ENCODE assay signal across 9 cellular contexts in genomic region chr7:13981070-13981469, GRCh38. TPM values are rescaled to one million over a fixed set of nuclear protein-coding genes. Genes with fewer than 3 reads are reported as not detected.
DNase-seq lines count a peak whose midpoint lies in the region; ATAC-seq and TF ChIP-seq lines count a peak whose summit lies in the region.
"Had no signal": no experiment of that assay in that cellular context is flagged by ENCODE, and none has a peak within 500 bp of the region (broad histone marks: within the 10 kb centered on the region; RNA-seq: fewer than 3 reads in every experiment).

No MANE protein-coding gene starts in this region.

- H3K4me1 Mint-ChIP-seq in CD4-positive, alpha-beta T cell (ENCODE audit: low read depth): no peaks in the 10 kb centered on the region
- H3K4me1 Mint-ChIP-seq: activated B cell treated with CpG ODN at 0.5 μM for 24 hours had no signal

- no peaks in the 10 kb centered on the region for H3K27me3 ChIP-seq in CD4-positive, alpha-beta T cell (ENCODE audit: control insufficient read depth, insufficient read depth, low read length)

- no peak overlapping the region for H3K4me3 Mint-ChIP-seq in CD4-positive, alpha-beta T cell
- H3K4me3 Mint-ChIP-seq: activated B cell treated with CpG ODN at 0.5 μM for 24 hours had no signal

- intact Hi-C loops in CD4-positive, alpha-beta T cell (cut with DNase I, micrococcal nuclease): no loop called here

- DNase-seq in EH (ENCODE audit: low read depth): peak; percentile 94
- DNase-seq in epithelial cell of proximal tubule (ENCODE audit: low read depth): peak; percentile 97
- no peak for DNase-seq in omental fat pad (ENCODE audit: low spot score)
- DNase-seq in stimulated activated naive CD8-positive, alpha-beta T cell treated with anti-CD3 and anti-CD28 coated beads, Interleukin-15, Interleukin-2, amounts not matched to agents 100 U/mL and 50 U/mL, for 24 hours: no peak
- no peak for DNase-seq in CD4-positive, alpha-beta T cell
- DNase-seq: activated B cell treated with CpG ODN at 0.5 μM for 24 hours had no signal

- H3K27me3 Mint-ChIP-seq in CD4-positive, alpha-beta T cell: peaks cover 28% of the 10 kb centered on the region

- H3K4me3 ChIP-seq in epithelial cell of proximal tubule (ENCODE audit: low read depth, low read length): peak overlapping the region; percentile 32

- TF ChIP-seq CTCF in epithelial cell of proximal tubule (conservative IDR thresholded peaks at IDR 0.05; ENCODE audit: low read depth, low read length): no peak
- TF ChIP-seq CTCF in omental fat pad (IDR thresholded peaks at IDR 0.05): no peak
- TF ChIP-seq CTCF in CD4-positive, alpha-beta T cell (IDR thresholded peaks at IDR 0.05): no peak

- H3K27ac ChIP-seq in CD4-positive, alpha-beta T cell (ENCODE audit: low read depth, low read length): no peak overlapping the region

- H3K9me3 Mint-ChIP-seq in CD4-positive, alpha-beta T cell: no peaks in the 10 kb centered on the region
- H3K9me3 Mint-ChIP-seq: activated B cell treated with CpG ODN at 0.5 μM for 24 hours had no signal

- CTCF ChIA-PET in CD4-positive, alpha-beta T cell (lab: Charles Lee): no interaction called here

- no peaks in the 10 kb centered on the region for H3K9me3 ChIP-seq in CD4-positive, alpha-beta T cell (ENCODE audit: control insufficient read depth, low read length)

- ATAC-seq in omental fat pad (ENCODE audit: low FRiP score) (peak; percentile 66), GM21360 (IDR thresholded peaks at IDR 0.05; ENCODE audit: unreplicated experiment) (no peak), HG03280 (IDR thresholded peaks at IDR 0.05; ENCODE audit: unreplicated experiment) (no peak)
- no peak for ATAC-seq in stimulated activated naive CD8-positive, alpha-beta T cell treated with anti-CD3 and anti-CD28 coated beads, Interleukin-15, Interleukin-2, amounts not matched to agents 100 U/mL and 50 U/mL, for 24 hours
- no peak for ATAC-seq in CD4-positive, alpha-beta T cell (ENCODE audit: poor library complexity)

- H3K36me3 Mint-ChIP-seq in CD4-positive, alpha-beta T cell (ENCODE audit: low read depth): no peaks in the 10 kb centered on the region

- no peak overlapping the region for H3K27ac Mint-ChIP-seq in CD4-positive, alpha-beta T cell
- H3K27ac Mint-ChIP-seq: activated B cell treated with CpG ODN at 0.5 μM for 24 hours had no signal

- POLR2A ChIA-PET in CD4-positive, alpha-beta T cell (lab: Charles Lee): interaction anchor here (0.7 kb wide), 1 partner anchor 439 kb away, joined by 3 read pairs; no protein-coding TSS in a partner anchor

TF ChIP-seq in PFSK-1, 5 proteins besides CTCF, POLR2A, EP300 and RAD21:
- peak; percentile 39; the same call in 1 of the 2 replicates for TF ChIP-seq TAF1 (IDR thresholded peaks at IDR 0.05; ENCODE audit: borderline replicate concordance, insufficient read depth, low read length)
- peak; percentile 55; the same call in 1 of the 2 replicates for TF ChIP-seq POLR2AphosphoS5 (IDR thresholded peaks at IDR 0.05; ENCODE audit: low read depth, low read length)
- no peak for TF ChIP-seq FOXP2 (optimal IDR thresholded peaks at IDR 0.05; ENCODE audit: borderline replicate concordance, extremely low read depth, extremely low read length, insufficient read depth)
- peak; percentile 99 for TF ChIP-seq SIN3A (IDR thresholded peaks at IDR 0.05; ENCODE audit: borderline replicate concordance, insufficient read depth, low read length)

RNA-seq across cellular contexts. Expression of gene ETV1, which starts 8.4 kb away (rescaled TPM):
- 204 TPM for polyA plus RNA-seq in PFSK-1 (2012; ENCODE audit: insufficient read length, low read depth)
- 5.1 and 5.8 TPM in 2 replicates for total RNA-seq in epithelial cell of proximal tubule
- total RNA-seq in omental fat pad: 1 to 10 TPM; 1.3 to 8.8 (median 4.6) TPM
- not detected for total RNA-seq in CD4-positive, alpha-beta T cell
- total RNA-seq: activated B cell treated with CpG ODN at 0.5 μM for 24 hours had no signal

Comparison
In these comparisons a context has a peak if more than half of its experiments do, and no peak if none do; other contexts are left out.
1. DNase-seq: peak in EH (single experiment) and epithelial cell of proximal tubule (single experiment); none in omental fat pad (single experiment), stimulated activated naive CD8-positive, alpha-beta T cell treated with anti-CD3 and anti-CD28 coated beads, Interleukin-15, Interleukin-2, amounts not matched to agents 100 U/mL and 50 U/mL, for 24 hours (single experiment) and CD4-positive, alpha-beta T cell (0 of 10).